8 cellular contexts compared by ENCODE assay signal in genomic region chr10:102583435-102584417, GRCh38.
DNase-seq lines count a peak whose midpoint lies in the region; ATAC-seq and TF ChIP-seq lines count a peak whose summit lies in the region.

No MANE protein-coding gene starts in this region.

- no peaks in the 10 kb centered on the region for H3K27me3 ChIP-seq in kidney epithelial cell (ENCODE audit: control insufficient read depth, insufficient read depth, low read length)

- peak; percentile 84 for TF ChIP-seq CTCF in kidney epithelial cell (IDR thresholded peaks at IDR 0.05; ENCODE audit: insufficient read depth, low read length, poor library complexity, severe bottlenecking)

- H3K36me3 ChIP-seq in kidney epithelial cell (ENCODE audit: control insufficient read depth, insufficient read depth, low read length) = no peaks in the 10 kb centered on the region

- DNase-seq in G401 (ENCODE audit: low spot score) (peak; percentile 96), NCI-H345 (lab: John Stamatoyannopoulos, UW) (peak; percentile 71), kidney epithelial cell (ENCODE audit: low read depth) (peak; percentile 47), GOT3 (lab: John Stamatoyannopoulos, UW) (no peak)
- peak; percentile 69 for DNase-seq in central memory CD4-positive, alpha-beta T cell
- DNase-seq in stimulated activated CD4-positive, alpha-beta T cell treated with anti-CD3 and anti-CD28 coated beads, Interleukin-1b, Interleukin-23, amount 100 ng/mL, for 48 hours = peak; percentile 86

- ATAC-seq in HG02973 (IDR thresholded peaks at IDR 0.05; ENCODE audit: unreplicated experiment) = peak; percentile 62
- peak; percentile 94 to 99 for ATAC-seq in activated CD4-positive, CD25-positive, alpha-beta regulatory T cell treated with anti-CD3 and anti-CD28 coated beads, Interleukin-2, amount 50 U/mL, for 24 hours

- in situ Hi-C loops in G401 (cut with HindIII; ENCODE audit: low sequenced_read_pairs) = no loop called here

- no peak overlapping the region for H3K4me3 ChIP-seq in kidney epithelial cell (ENCODE audit: low read depth, low read length)
